Comparison of ENCODE assay signal across 28 cellular contexts in genomic region chr21:15751561-15751960, GRCh38.
"Had no signal": no experiment of that assay in that cellular context is flagged by ENCODE, and none has a peak within 500 bp of the region (broad histone marks: within the 10 kb centered on the region; RNA-seq: fewer than 3 reads in every experiment).

No MANE protein-coding gene starts in this region.

- ATAC-seq: activated T-cell treated with anti-CD3 and anti-CD28 coated beads, Interleukin-2, amount 50 U/mL, for 4 hours; activated T-helper 17 cell treated with anti-CD3 and anti-CD28 coated beads, Interleukin-2, amount 50 U/mL, for 72 hours; body of pancreas; effector memory CD8-positive, alpha-beta T cell; foreskin keratinocyte; gastrocnemius medialis; WTC11 had no signal

- H3K36me3 ChIP-seq: adrenal gland, cardiac muscle cell, esophagus muscularis mucosa, gastrocnemius medialis had no signal

- H3K9me3 ChIP-seq: adrenal gland, body of pancreas, esophagus muscularis mucosa, gastrocnemius medialis had no signal

- H3K27ac ChIP-seq: adrenal gland, body of pancreas, esophagus muscularis mucosa, foreskin keratinocyte, gastrocnemius medialis had no signal

- H3K27me3 ChIP-seq: adrenal gland, body of pancreas, cardiac muscle cell, esophagus muscularis mucosa, foreskin keratinocyte, gastrocnemius medialis had no signal

- DNase-seq: activated CD4-positive, alpha-beta memory T cell treated with anti-CD3 and anti-CD28 coated beads, Interleukin-2, amount 10 ng/mL, durations not matched to agents 7 days and 5 days; activated CD4-positive, alpha-beta T cell treated with anti-CD3 and anti-CD28 coated beads for 1 hour; activated CD4-positive, alpha-beta T cell treated with anti-CD3 and anti-CD28 coated beads for 4 hours; activated CD4-positive, alpha-beta T cell treated with anti-CD3 and anti-CD28 coated beads, Interleukin-2, amount 10 ng/mL, durations not matched to agents 7 days and 5 days; activated CD4-positive, alpha-beta T cell treated with anti-CD3 and anti-CD28 coated beads, Interleukin-2, amount 50 U/mL, for 4 hours; activated effector memory CD4-positive, alpha-beta T cell treated with Interleukin-2 at 50 U/mL for 16 hours; activated gamma-delta T cell treated with Interleukin-2 at 50 U/mL for 16 hours; activated naive CD4-positive, alpha-beta T cell treated with anti-CD3 and anti-CD28 coated beads, Interleukin-2, amount 50 U/mL, for 16 hours; activated naive CD4-positive, alpha-beta T cell treated with Interleukin-2 at 50 U/mL for 16 hours; activated T-cell treated with anti-CD3 and anti-CD28 coated beads, Interleukin-2, amount 50 U/mL, for 4 hours; adrenal gland; amygdala; aorta; body of pancreas; central memory CD4-positive, alpha-beta T cell; cerebellar nuclear complex; cortex of kidney; dermis blood vessel endothelial cell; effector CD4-positive, alpha-beta T cell; effector memory CD8-positive, alpha-beta T cell; foreskin keratinocyte; gastrocnemius medialis; hippocampal formation; T-helper 2 cell had no signal

- H3K4me3 ChIP-seq: adrenal gland, body of pancreas, cardiac muscle cell, esophagus muscularis mucosa, gastrocnemius medialis had no signal
